Comparison of ENCODE assay signal across 9 cellular contexts in genomic region chr20:50029697-50030428, GRCh38. TPM values are rescaled to one million over a fixed set of nuclear protein-coding genes. Genes with fewer than 3 reads are reported as not detected.
DNase-seq lines count a peak whose midpoint lies in the region; ATAC-seq and TF ChIP-seq lines count a peak whose summit lies in the region.
"Had no signal": no experiment of that assay in that cellular context is flagged by ENCODE, and none has a peak within 500 bp of the region (broad histone marks: within the 10 kb centered on the region; RNA-seq: fewer than 3 reads in every experiment).

No MANE protein-coding gene starts in this region.

- H3K4me3 ChIP-seq in AG09309 (ENCODE audit: control insufficient read depth, low read depth, low read length): no peak overlapping the region
- no peak overlapping the region for H3K4me3 ChIP-seq in Karpas-422 (ENCODE audit: low read length)

- no peaks in the 10 kb centered on the region for H3K9me2 ChIP-seq in Karpas-422 (replicated peaks; ENCODE audit: insufficient read depth, low read length)

- H3K36me3 Mint-ChIP-seq in endothelial cell (ENCODE audit: low read depth, unreplicated experiment): peaks cover 11% of the 10 kb centered on the region
- no peaks in the 10 kb centered on the region for H3K36me3 Mint-ChIP-seq in nephron (ENCODE audit: low read depth)

- H2AFZ ChIP-seq in Karpas-422 (ENCODE audit: low read length): no peak overlapping the region

- no peaks in the 10 kb centered on the region for H4K20me1 ChIP-seq in Karpas-422 (ENCODE audit: insufficient read depth, low read depth, low read length)

- H3K36me3 ChIP-seq in Karpas-422 (ENCODE audit: insufficient read depth, low read length): no peaks in the 10 kb centered on the region

- H3K9me3 ChIP-seq in Karpas-422 (ENCODE audit: low read length): no peaks in the 10 kb centered on the region

- H3K4me1 ChIP-seq in Karpas-422 (ENCODE audit: low read length): no peaks in the 10 kb centered on the region

- H3K4me2 ChIP-seq in Karpas-422 (ENCODE audit: low read depth, low read length, poor library complexity, severe bottlenecking): no peak overlapping the region

- H3K9me3 Mint-ChIP-seq in endothelial cell (ENCODE audit: unreplicated experiment) (no peaks in the 10 kb centered on the region), nephron (no peaks in the 10 kb centered on the region)
- H3K9me3 Mint-ChIP-seq: effector memory CD8-positive, alpha-beta T cell had no signal

- no peak overlapping the region for H3K9ac ChIP-seq in Karpas-422 (ENCODE audit: low read length)

- no peak overlapping the region for H3K27ac ChIP-seq in Karpas-422 (ENCODE audit: low read length)

- ATAC-seq in HG03520 (IDR thresholded peaks at IDR 0.05; ENCODE audit: unreplicated experiment) (no peak), HG02623 (IDR thresholded peaks at IDR 0.05; ENCODE audit: unreplicated experiment) (no peak)
- ATAC-seq: effector memory CD8-positive, alpha-beta T cell had no signal

- DNase-seq in AG09309 (ENCODE audit: low read depth) (peak; percentile 87), NCI-H226 (peak; percentile 91), endothelial cell (ENCODE audit: low spot score) (no peak), Karpas-422 (no peak)
- no peak for DNase-seq in effector CD4-positive, alpha-beta T cell
- DNase-seq: effector memory CD8-positive, alpha-beta T cell had no signal

- TF ChIP-seq CTCF in AG09309 (IDR thresholded peaks at IDR 0.05; ENCODE audit: control insufficient read depth, insufficient read depth, low read depth, low read length, missing control alignments): no peak
- TF ChIP-seq CTCF in endothelial cell (IDR thresholded peaks at IDR 0.05; ENCODE audit: unreplicated experiment): no peak
- no peak for TF ChIP-seq CTCF in nephron (IDR thresholded peaks at IDR 0.05; ENCODE audit: unreplicated experiment in 3 of 3)

- H3K79me2 ChIP-seq in Karpas-422 (ENCODE audit: low read length): no peaks in the 10 kb centered on the region

- H3K4me1 Mint-ChIP-seq in endothelial cell (ENCODE audit: unreplicated experiment): peaks cover 15% of the 10 kb centered on the region
- peaks cover 10% of the 10 kb centered on the region for H3K4me1 Mint-ChIP-seq in nephron

- H3K27me3 Mint-ChIP-seq in endothelial cell (ENCODE audit: unreplicated experiment): peaks cover 5% of the 10 kb centered on the region
- peaks cover 9% of the 10 kb centered on the region for H3K27me3 Mint-ChIP-seq in nephron (ENCODE audit: low read depth)

- no peaks in the 10 kb centered on the region for H3K27me3 ChIP-seq in Karpas-422 (ENCODE audit: low read length)

- H3K27ac Mint-ChIP-seq in endothelial cell (ENCODE audit: unreplicated experiment) (peak overlapping the region; percentile 58), nephron (peak overlapping the region in 2 of 3 experiments; percentile 26 to 63)
- H3K27ac Mint-ChIP-seq: effector memory CD8-positive, alpha-beta T cell had no signal

- H3K4me3 Mint-ChIP-seq in endothelial cell (ENCODE audit: unreplicated experiment): peak overlapping the region; percentile 12
- no peak overlapping the region for H3K4me3 Mint-ChIP-seq in nephron
- H3K4me3 Mint-ChIP-seq: effector memory CD8-positive, alpha-beta T cell had no signal

RNA-seq across cellular contexts. Expression of gene SNAI1, which starts 47.1 kb away (rescaled TPM):
- 26.4 TPM for total RNA-seq in endothelial cell (ENCODE audit: unreplicated experiment)
- total RNA-seq in Karpas-422 (2014; rRNA removed; shearing (Covaris generic); ENCODE audit: low replicate concordance): 0.22 TPM in 1 of 2 replicates, not detected in the other

Comparison
In these comparisons a context has a peak if more than half of its experiments do, and no peak if none do; other contexts are left out.
1. DNase-seq: peak in AG09309 (single experiment) and NCI-H226 (single experiment); none in endothelial cell (single experiment), Karpas-422 (single experiment) and effector CD4-positive, alpha-beta T cell (single experiment).
2. RNA of gene SNAI1, which starts 47.1 kb away (total RNA-seq): 26.4 TPM in endothelial cell (single experiment); 0.22 TPM in Karpas-422; every median in the first group is over 10 times any median in the second.